Comparison of ENCODE assay signal across 35 cellular contexts in genomic region chr10:26662864-26663263, GRCh38.
"Had no signal": no experiment of that assay in that cellular context is flagged by ENCODE, and none has a peak within 500 bp of the region (broad histone marks: within the 10 kb centered on the region; RNA-seq: fewer than 3 reads in every experiment).

No MANE protein-coding gene starts in this region.

- DNase-seq: Karpas-422, Kasumi-1, MG63, MM.1S, MV-4-11, NCI-H1048, NCI-H1092, NCI-H1092 treated with DMSO at 0.1 percent for 48 hours, NCI-H1105, NCI-H1105 treated with DMSO at 0.1 percent for 48 hours, NCI-H1417, NCI-H1417 treated with DMSO at 0.1 percent for 48 hours, NCI-H1436, NCI-H1436 treated with DMSO at 0.1 percent for 48 hours, NCI-H146, NCI-H1694, NCI-H1694 treated with DMSO at 0.1 percent for 48 hours, NCI-H187, NCI-H187 treated with DMSO at 0.1 percent for 48 hours, NCI-H1930, NCI-H2029, NCI-H2029 treated with DMSO at 0.1 percent for 48 hours, NCI-H2081, NCI-H2081 treated with DMSO at 0.1 percent for 48 hours, NCI-H2107, NCI-H2171, NCI-H2171 treated with DMSO at 0.1 percent for 48 hours, NCI-H2227 treated with DMSO at 0.1 percent for 48 hours, NCI-H226, NCI-H345, NCI-H446, NCI-H446 treated with DMSO at 0.1 percent for 48 hours, NCI-H510A, NCI-H510A treated with DMSO at 0.1 percent for 48 hours, NCI-H524 had no signal

- H3K4me3 ChIP-seq: MG63 had no signal

- H3K9me3 ChIP-seq: MG63 had no signal

- H3K36me3 ChIP-seq: MG63 had no signal

- H3K27me3 ChIP-seq: MG63 had no signal
